ENCODE assay signal across 25 cellular contexts in genomic region chr2:88051792-88052191, GRCh38. TPM values are rescaled to one million over a fixed set of nuclear protein-coding genes. Genes with fewer than 3 reads are reported as not detected.
"Had no signal": no experiment of that assay in that cellular context is flagged by ENCODE, and none has a peak within 500 bp of the region (broad histone marks: within the 10 kb centered on the region; RNA-seq: fewer than 3 reads in every experiment).

No MANE protein-coding gene starts in this region.

- DNase-seq: activated CD4-positive, alpha-beta T cell treated with anti-CD3 and anti-CD28 coated beads for 4 hours; activated CD4-positive, alpha-beta T cell treated with anti-CD3 and anti-CD28 coated beads, Interleukin-2, amount 50 U/mL, for 48 hours; activated CD4-positive, CD25-positive, alpha-beta regulatory T cell; activated naive CD4-positive, alpha-beta T cell; activated naive CD8-positive, alpha-beta T cell treated with anti-CD3 and anti-CD28 coated beads, Interleukin-2, amount 10 ng/mL, durations not matched to agents 7 days and 5 days; amygdala; heart left ventricle; islet precursor cell; left cardiac atrium; midbrain; posterior cingulate gyrus; sigmoid colon; stimulated activated CD4-positive, alpha-beta T cell treated with anti-CD3 and anti-CD28 coated beads, Interleukin-4, amount 100 ng/mL, for 4 hours; stimulated activated naive CD8-positive, alpha-beta T cell treated with anti-CD3 and anti-CD28 coated beads, Interleukin-15, Interleukin-2, amounts not matched to agents 100 U/mL and 50 U/mL, for 24 hours; tibial artery had no signal

- ATAC-seq: activated T-helper 17 cell treated with anti-CD3 and anti-CD28 coated beads, Interleukin-2, amount 50 U/mL, for 72 hours; heart left ventricle; left cardiac atrium; stimulated activated naive CD8-positive, alpha-beta T cell treated with anti-CD3 and anti-CD28 coated beads, Interleukin-15, Interleukin-2, amounts not matched to agents 100 U/mL and 50 U/mL, for 24 hours had no signal

- H3K4me3 Mint-ChIP-seq: activated naive CD8-positive, alpha-beta T cell treated with anti-CD3 and anti-CD28 coated beads, Interleukin-2, amount 10 ng/mL, durations not matched to agents 7 days and 5 days; activated T-helper 17 cell treated with anti-CD3 and anti-CD28 coated beads, Interleukin-2, amount 50 U/mL, for 72 hours; T-helper 1 cell treated with Interleukin-12 subunit alpha and Interleukin-12 subunit beta and Interleukin-4 antibody, amounts not matched to agents 30 μg/mL and 1 μg/mL, for 36 hours had no signal

- H3K27ac Mint-ChIP-seq: activated naive CD8-positive, alpha-beta T cell treated with anti-CD3 and anti-CD28 coated beads, Interleukin-2, amount 10 ng/mL, durations not matched to agents 7 days and 5 days; activated T-helper 17 cell treated with anti-CD3 and anti-CD28 coated beads, Interleukin-2, amount 50 U/mL, for 72 hours; T-helper 1 cell treated with Interleukin-12 subunit alpha and Interleukin-12 subunit beta and Interleukin-4 antibody, amounts not matched to agents 30 μg/mL and 1 μg/mL, for 36 hours had no signal

- H3K27me3 Mint-ChIP-seq: activated naive CD8-positive, alpha-beta T cell treated with anti-CD3 and anti-CD28 coated beads, Interleukin-2, amount 10 ng/mL, durations not matched to agents 7 days and 5 days; activated T-helper 17 cell treated with anti-CD3 and anti-CD28 coated beads, Interleukin-2, amount 50 U/mL, for 72 hours had no signal

- H3K27me3 ChIP-seq: heart left ventricle, sigmoid colon, tibial artery had no signal

- H3K36me3 ChIP-seq: sigmoid colon had no signal

- H3K9me3 Mint-ChIP-seq: activated naive CD8-positive, alpha-beta T cell treated with anti-CD3 and anti-CD28 coated beads, Interleukin-2, amount 10 ng/mL, durations not matched to agents 7 days and 5 days; activated T-helper 17 cell treated with anti-CD3 and anti-CD28 coated beads, Interleukin-2, amount 50 U/mL, for 72 hours; T-helper 1 cell treated with Interleukin-12 subunit alpha and Interleukin-12 subunit beta and Interleukin-4 antibody, amounts not matched to agents 30 μg/mL and 1 μg/mL, for 36 hours had no signal

- H3K27ac ChIP-seq: coronary artery, tibial artery had no signal

- H3K9me3 ChIP-seq: heart left ventricle, sigmoid colon, tibial artery had no signal

- H3K4me3 ChIP-seq: coronary artery, heart left ventricle, sigmoid colon, tibial artery had no signal

RNA-seq across cellular contexts. Expression of gene SMYD1, which starts 15.8 kb away (rescaled TPM):
- total RNA-seq: activated naive CD8-positive, alpha-beta T cell treated with anti-CD3 and anti-CD28 coated beads, Interleukin-2, amount 10 ng/mL, durations not matched to agents 7 days and 5 days; activated T-helper 17 cell treated with anti-CD3 and anti-CD28 coated beads, Interleukin-2, amount 50 U/mL, for 72 hours; bronchial epithelial cell; epithelial cell of proximal tubule; fibroblast of villous mesenchyme; liver; omental fat pad had no signal
- polyA plus RNA-seq: liver, neural cell had no signal

RNA-seq across cellular contexts. Expression of gene RNU2-63P, which starts 35.4 kb away (rescaled TPM):
- total RNA-seq: bronchial epithelial cell, epithelial cell of proximal tubule, heart left ventricle, liver, omental fat pad, sigmoid colon, urinary bladder had no signal
- polyA plus RNA-seq: heart left ventricle, liver, neural cell, sigmoid colon, urinary bladder had no signal
